16 cellular contexts compared by ENCODE assay signal in the genomic region with DNA sequence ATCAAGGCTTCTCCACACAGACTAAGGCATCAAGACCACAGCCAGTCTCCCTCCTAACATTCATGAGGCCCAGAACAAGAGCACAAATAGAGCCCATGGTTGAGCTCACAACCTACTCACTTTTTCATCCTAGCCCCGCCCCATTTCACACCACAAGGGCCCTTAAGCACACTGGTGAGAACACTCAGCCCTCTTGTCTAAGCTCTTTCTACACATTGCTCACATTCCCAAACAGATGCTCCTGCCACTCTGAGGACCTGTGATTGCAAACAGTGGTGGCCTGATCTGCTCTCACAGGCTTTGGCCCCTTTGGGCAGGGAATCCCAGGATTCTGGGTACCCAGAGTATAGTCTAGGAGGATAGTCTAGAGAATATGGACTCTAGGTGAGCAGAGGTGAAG. TPM values are rescaled to one million over a fixed set of nuclear protein-coding genes. Genes with fewer than 3 reads are reported as not detected.
DNase-seq lines count a peak whose midpoint lies in the region; ATAC-seq and TF ChIP-seq lines count a peak whose summit lies in the region.
"Had no signal": no experiment of that assay in that cellular context is flagged by ENCODE, and none has a peak within 500 bp of the region (broad histone marks: within the 10 kb centered on the region; RNA-seq: fewer than 3 reads in every experiment).

No MANE protein-coding gene starts in this region.

- H3K14ac ChIP-seq in trophoblast cell (ENCODE audit: low read length) = no peak overlapping the region

- no peaks in the 10 kb centered on the region for H3K36me3 Mint-ChIP-seq in activated CD4-positive, alpha-beta T cell treated with anti-CD3 and anti-CD28 coated beads, Interleukin-2, amount 10 ng/mL, durations not matched to agents 7 days and 5 days (ENCODE audit: low read depth)

- peak overlapping the region; percentile 2 for H3K9ac ChIP-seq in trophoblast cell (ENCODE audit: low read length)
- H3K9ac ChIP-seq: GM23248 had no signal

- H3K79me1 ChIP-seq in trophoblast cell (ENCODE audit: low read length) = no peaks in the 10 kb centered on the region

- no peak overlapping the region for H2BK120ac ChIP-seq in trophoblast cell (ENCODE audit: insufficient read depth, low read length, poor library complexity)

- peak; percentile 94 for ATAC-seq in left lung
- ATAC-seq: HCT116, Panc1 had no signal

- no peak overlapping the region for H3K4ac ChIP-seq in trophoblast cell (ENCODE audit: low read depth, low read length)

- no peak overlapping the region for H3K4me3 Mint-ChIP-seq in activated CD4-positive, alpha-beta T cell treated with anti-CD3 and anti-CD28 coated beads, Interleukin-2, amount 10 ng/mL, durations not matched to agents 7 days and 5 days
- H3K4me3 Mint-ChIP-seq: CD4-positive, alpha-beta T cell had no signal

- H3K23ac ChIP-seq in trophoblast cell (ENCODE audit: low read length) = no peak overlapping the region

- H2BK5ac ChIP-seq in trophoblast cell (ENCODE audit: low read depth, low read length, poor library complexity) = no peak overlapping the region

- no peak overlapping the region for H2AK5ac ChIP-seq in trophoblast cell (ENCODE audit: low read length)

- H3K9me3 Mint-ChIP-seq in activated CD4-positive, alpha-beta T cell treated with anti-CD3 and anti-CD28 coated beads, Interleukin-2, amount 10 ng/mL, durations not matched to agents 7 days and 5 days = no peaks in the 10 kb centered on the region
- H3K9me3 Mint-ChIP-seq: CD4-positive, alpha-beta T cell had no signal

- peak; percentile 4 for DNase-seq in activated CD4-positive, alpha-beta T cell treated with anti-CD3 and anti-CD28 coated beads for 48 hours
- DNase-seq in activated CD4-positive, alpha-beta T cell treated with anti-CD3 and anti-CD28 coated beads, Interleukin-2, amount 10 ng/mL, durations not matched to agents 7 days and 5 days = no peak
- peak; percentile 73 for DNase-seq in LNCaP clone FGC (ENCODE audit: low read depth)
- DNase-seq in left lung = peak in 1 of 2 donors; percentile 50
- no peak for DNase-seq in trophoblast cell
- no peak for DNase-seq in NCI-H526 treated with DMSO at 0.1 percent for 48 hours (lab: John Stamatoyannopoulos, UW)
- DNase-seq in HCEC 1CT = no peak
- DNase-seq in NK-92 (lab: John Stamatoyannopoulos, UW; ENCODE audit: unreplicated experiment) = no peak
- DNase-seq: BE2C; Calu3; CD4-positive, alpha-beta T cell; GM23248; NCI-H1105 had no signal

- H2AFZ ChIP-seq in trophoblast cell (ENCODE audit: insufficient read depth, low read length, poor library complexity) = no peak overlapping the region
- H2AFZ ChIP-seq: GM23248 had no signal

- no peak overlapping the region for H2BK12ac ChIP-seq in trophoblast cell (ENCODE audit: low read length)

- peaks cover 0 to 4% of the 10 kb centered on the region in 2 donors for H3K4me1 ChIP-seq in left lung
- no peaks in the 10 kb centered on the region for H3K4me1 ChIP-seq in trophoblast cell (ENCODE audit: control insufficient read depth in 1 of 2, insufficient read depth in 2 of 2, low read length in 2 of 2)
- H3K4me1 ChIP-seq: BE2C had no signal

- H3K27me3 Mint-ChIP-seq in activated CD4-positive, alpha-beta T cell treated with anti-CD3 and anti-CD28 coated beads, Interleukin-2, amount 10 ng/mL, durations not matched to agents 7 days and 5 days = peaks cover 20% of the 10 kb centered on the region

- H3K27ac ChIP-seq in left lung (peak overlapping the region; percentile 30), trophoblast cell (ENCODE audit: low read depth, low read length) (no peak overlapping the region)
- H3K27ac ChIP-seq: GM23248, SK-N-MC had no signal

- no peaks in the 10 kb centered on the region for H3K4me1 Mint-ChIP-seq in activated CD4-positive, alpha-beta T cell treated with anti-CD3 and anti-CD28 coated beads, Interleukin-2, amount 10 ng/mL, durations not matched to agents 7 days and 5 days

- H3K4me2 ChIP-seq in trophoblast cell (ENCODE audit: low read length) = no peak overlapping the region

- no peak overlapping the region for H3K27ac Mint-ChIP-seq in activated CD4-positive, alpha-beta T cell treated with anti-CD3 and anti-CD28 coated beads, Interleukin-2, amount 10 ng/mL, durations not matched to agents 7 days and 5 days
- H3K27ac Mint-ChIP-seq: CD4-positive, alpha-beta T cell had no signal

- no peaks in the 10 kb centered on the region for H3K79me2 ChIP-seq in trophoblast cell (ENCODE audit: control insufficient read depth, insufficient read depth, low read length, poor library complexity)

- no peak overlapping the region for H4K8ac ChIP-seq in trophoblast cell (ENCODE audit: low read depth, low read length)

- POLR2A ChIA-PET in activated CD4-positive, alpha-beta T cell treated with anti-CD3 and anti-CD28 coated beads, Interleukin-2, amount 10 ng/mL, durations not matched to agents 7 days and 5 days (lab: Charles Lee) = no interaction called here

- H3K4me3 ChIP-seq in LNCaP clone FGC (ENCODE audit: low read depth, low read length) = no peak overlapping the region
- no peak overlapping the region for H3K4me3 ChIP-seq in left lung
- H3K4me3 ChIP-seq in trophoblast cell (ENCODE audit: low read depth, low read length) = no peak overlapping the region
- H3K4me3 ChIP-seq: GM23248, SK-N-MC had no signal

- no peak overlapping the region for H3K18ac ChIP-seq in trophoblast cell (ENCODE audit: low read length)

- no peak overlapping the region for H4K12ac ChIP-seq in trophoblast cell (ENCODE audit: low read depth, low read length)

- H3K36me3 ChIP-seq in left lung (no peaks in the 10 kb centered on the region), trophoblast cell (ENCODE audit: control insufficient read depth in 1 of 2, insufficient read depth in 2 of 2, low read length in 2 of 2) (no peaks in the 10 kb centered on the region)
- H3K36me3 ChIP-seq: BE2C had no signal

- no peak for TF ChIP-seq CTCF in LNCaP clone FGC (IDR thresholded peaks at IDR 0.05; ENCODE audit: control insufficient read depth, extremely low read depth, insufficient read depth)
- no peak for TF ChIP-seq CTCF in left lung (IDR thresholded peaks at IDR 0.05)

- WGBS in trophoblast cell (ENCODE audit: extremely low coverage, insufficient coverage, insufficient read length) = no CpG with 5 or more reads among the region's 1 CpG

- intact Hi-C loops in left lung (cut with DNase I) = no loop called here

- H3K9me3 ChIP-seq in left lung (no peaks in the 10 kb centered on the region), trophoblast cell (ENCODE audit: insufficient read depth, low read depth, low read length) (no peaks in the 10 kb centered on the region)
- H3K9me3 ChIP-seq: BE2C had no signal

- CTCF ChIA-PET in activated CD4-positive, alpha-beta T cell treated with anti-CD3 and anti-CD28 coated beads, Interleukin-2, amount 10 ng/mL, durations not matched to agents 7 days and 5 days (lab: Charles Lee) = no interaction called here

- H3K27me3 ChIP-seq in left lung (no peaks in the 10 kb centered on the region), trophoblast cell (ENCODE audit: insufficient read depth, low read length) (no peaks in the 10 kb centered on the region)
- H3K27me3 ChIP-seq: BE2C had no signal

- no peak overlapping the region for H4K91ac ChIP-seq in trophoblast cell (ENCODE audit: low read depth, low read length)

RNA-seq across cellular contexts. Expression of gene FEM1C, which starts 54.0 kb away (rescaled TPM):
- total RNA-seq in activated CD4-positive, alpha-beta T cell treated with anti-CD3 and anti-CD28 coated beads, Interleukin-2, amount 10 ng/mL, durations not matched to agents 7 days and 5 days = 10 to 100 TPM; 13.9 to 15.5 TPM
- total RNA-seq in left lung = 10 to 100 TPM; 22.7 to 28.7 TPM
- 6.8 and 7.1 TPM in 2 replicates for polyA plus RNA-seq in trophoblast cell (2013)

Comparison
In these comparisons a context has a peak if more than half of its experiments do, and no peak if none do; other contexts are left out.
1. DNase-seq: peak in activated CD4-positive, alpha-beta T cell treated with anti-CD3 and anti-CD28 coated beads for 48 hours (single experiment) and LNCaP clone FGC (single experiment); none in activated CD4-positive, alpha-beta T cell treated with anti-CD3 and anti-CD28 coated beads, Interleukin-2, amount 10 ng/mL, durations not matched to agents 7 days and 5 days (single experiment), trophoblast cell (0 of 2), NCI-H526 treated with DMSO at 0.1 percent for 48 hours (single experiment), HCEC 1CT (single experiment) and NK-92 (single experiment).